ENCODE assay signal across 1 cellular context in genomic region chr15:100373037-100373896, GRCh38.
TF ChIP-seq lines count a peak whose summit lies in the region.

No MANE protein-coding gene starts in this region.

TF ChIP-seq in SK-N-SH treated with all-trans-retinoic acid at 6 μM for 48 hours, 23 proteins besides CTCF, POLR2A, EP300 and RAD21 (continued from another document):
- TF ChIP-seq CSRNP3 (CRISPR knock-in tag; IDR thresholded peaks at IDR 0.05), result no peak
